Comparison of ENCODE assay signal across 12 cellular contexts in genomic region chr2:105796791-105797190, GRCh38. TPM values are rescaled to one million over a fixed set of nuclear protein-coding genes. Genes with fewer than 3 reads are reported as not detected.
DNase-seq lines count a peak whose midpoint lies in the region; ATAC-seq, FAIRE-seq and TF ChIP-seq lines count a peak whose summit lies in the region.
"Had no signal": no experiment of that assay in that cellular context is flagged by ENCODE, and none has a peak within 500 bp of the region (broad histone marks: within the 10 kb centered on the region; RNA-seq: fewer than 3 reads in every experiment).

No MANE protein-coding gene starts in this region.

- no peaks in the 10 kb centered on the region for H3K9me3 ChIP-seq in kidney (ENCODE audit: control insufficient read depth in 1 of 2, low read length in 2 of 2)
- H3K9me3 ChIP-seq: left lung, MG63, right lobe of liver had no signal

- peak overlapping the region in 6 of 7 donors; percentile 55 to 98 (median 78) for H3K27ac Mint-ChIP-seq in CD14-positive monocyte
- H3K27ac Mint-ChIP-seq in GM23338: no peak overlapping the region; the same call in 1 of the 2 replicates
- H3K27ac Mint-ChIP-seq in activated naive CD4-positive, alpha-beta T cell treated with anti-CD3 and anti-CD28 coated beads, Interleukin-2, amount 50 U/mL, for 72 hours: peak overlapping the region; percentile 94 to 99
- peak overlapping the region; percentile 91 to 93 for H3K27ac Mint-ChIP-seq in natural killer cell

- no peak overlapping the region for H2AFZ ChIP-seq in GM23338

- H4K20me1 ChIP-seq in GM23338 (replicated peaks; ENCODE audit: insufficient read depth): peaks cover 27% of the 10 kb centered on the region

- DNase-seq in CD14-positive monocyte (ENCODE audit: low spot score) (no peak), GM23338 (ENCODE audit: low spot score) (no peak), natural killer cell (no peak), kidney (no peak), DMS 273 treated with DMSO at 0.1 percent for 48 hours (lab: John Stamatoyannopoulos, UW) (no peak), D721Med (ENCODE audit: insufficient read length, low spot score) (no peak)
- DNase-seq in activated naive CD4-positive, alpha-beta T cell treated with anti-CD3 and anti-CD28 coated beads, Interleukin-2, amount 50 U/mL, for 72 hours (ENCODE audit: low spot score in 2 of 2): no peak
- DNase-seq: DMS153, left lung, right lobe of liver had no signal

- H3K79me2 ChIP-seq in GM23338 (replicated peaks; ENCODE audit: insufficient read depth): peaks cover 100% of the 10 kb centered on the region

- no peak overlapping the region for H3K9ac ChIP-seq in kidney (ENCODE audit: low read length in 2 of 2)

- no peak for FAIRE-seq in kidney (lab: Jason Lieb, UNC)
- no peak for FAIRE-seq in D721Med (lab: Jason Lieb, UNC)

- peaks cover 16% of the 10 kb centered on the region for H3K9me2 ChIP-seq in GM23338 (ENCODE audit: insufficient read depth)

- no peaks in the 10 kb centered on the region for H3K36me3 ChIP-seq in GM23338 (ENCODE audit: insufficient read depth)
- no peaks in the 10 kb centered on the region for H3K36me3 ChIP-seq in kidney (ENCODE audit: control insufficient read depth in 1 of 2, insufficient read depth in 2 of 2, low read length in 2 of 2)
- H3K36me3 ChIP-seq: left lung, MG63, right lobe of liver had no signal

- H3K4me1 Mint-ChIP-seq in CD14-positive monocyte (peaks cover 80% of the 10 kb centered on the region), GM23338 (peaks cover 66% of the 10 kb centered on the region), natural killer cell (peaks cover 88% of the 10 kb centered on the region in 2 donors)

- H3K36me3 Mint-ChIP-seq in CD14-positive monocyte (peaks cover 2% of the 10 kb centered on the region in 2 donors), GM23338 (ENCODE audit: low read depth) (peaks cover 9% of the 10 kb centered on the region; the same call in 1 of the 3 replicates), natural killer cell (no peaks in the 10 kb centered on the region)
- peaks cover 19 to 41% of the 10 kb centered on the region in 2 donors for H3K36me3 Mint-ChIP-seq in activated naive CD4-positive, alpha-beta T cell treated with anti-CD3 and anti-CD28 coated beads, Interleukin-2, amount 50 U/mL, for 72 hours

- intact Hi-C loops in CD14-positive monocyte (cut with micrococcal nuclease): loop anchor here in 1 of 2 donors (5.0 kb wide), 1 partner anchor 54 kb away; the partner anchor contains the start of gene NCK2
- intact Hi-C loops in natural killer cell (cut with micrococcal nuclease): loop anchor here (2.0 to 5.0 kb wide), 4 partner anchors 36 to 724 kb away; no protein-coding TSS in a partner anchor
- intact Hi-C loops in kidney (cut with DNase I): no loop called here

- peaks cover 33% of the 10 kb centered on the region for H3K4me1 ChIP-seq in GM23338 (ENCODE audit: insufficient read depth)
- peaks cover 0 to 20% of the 10 kb centered on the region in 2 donors for H3K4me1 ChIP-seq in kidney (ENCODE audit: control insufficient read depth in 1 of 2, insufficient read depth in 1 of 2, low read depth in 1 of 2, low read length in 2 of 2)

- TF ChIP-seq CTCF in CD14-positive monocyte (IDR thresholded peaks at IDR 0.05) (no peak), GM23338 (conservative IDR thresholded peaks at IDR 0.05; ENCODE audit: low read depth in 2 of 2) (no peak), natural killer cell (IDR thresholded peaks at IDR 0.05) (no peak), kidney (IDR thresholded peaks at IDR 0.05; ENCODE audit: borderline replicate concordance, extremely low read depth, insufficient read depth) (no peak), D721Med (IDR thresholded peaks at IDR 0.05; ENCODE audit: insufficient read depth, missing control alignments) (no peak)

- H3K4me2 ChIP-seq in GM23338: peak overlapping the region; percentile 41

- peak overlapping the region; percentile 76; the same call in 1 of the 2 replicates for H3K27ac ChIP-seq in GM23338 (ENCODE audit: low read depth)
- H3K27ac ChIP-seq in kidney (ENCODE audit: low read depth in 2 of 2, low read length in 2 of 2): no peak overlapping the region

- H3K4me3 Mint-ChIP-seq in CD14-positive monocyte (no peak overlapping the region), GM23338 (no peak overlapping the region), natural killer cell (peak overlapping the region; percentile 81)

- H3F3A ChIP-seq in GM23338 (replicated peaks; ENCODE audit: low read depth): no peaks in the 10 kb centered on the region

- ATAC-seq in GM23338: no peak
- peak; percentile 40 to 42 for ATAC-seq in activated naive CD4-positive, alpha-beta T cell treated with anti-CD3 and anti-CD28 coated beads, Interleukin-2, amount 50 U/mL, for 72 hours
- ATAC-seq in natural killer cell: peak in 2 of 3 donors; percentile 6 to 39
- ATAC-seq in HG03280 (IDR thresholded peaks at IDR 0.05; ENCODE audit: unreplicated experiment): no peak

- no peaks in the 10 kb centered on the region for H3K27me3 Mint-ChIP-seq in CD14-positive monocyte (ENCODE audit: low read depth in 3 of 3)
- H3K27me3 Mint-ChIP-seq in GM23338 (ENCODE audit: insufficient read depth, low read depth, poor library complexity): peaks cover 8% of the 10 kb centered on the region
- no peaks in the 10 kb centered on the region for H3K27me3 Mint-ChIP-seq in natural killer cell (ENCODE audit: low read depth in 2 of 2)

- no peaks in the 10 kb centered on the region for H3K9me3 Mint-ChIP-seq in CD14-positive monocyte
- no peaks in the 10 kb centered on the region for H3K9me3 Mint-ChIP-seq in GM23338
- H3K9me3 Mint-ChIP-seq in activated naive CD4-positive, alpha-beta T cell treated with anti-CD3 and anti-CD28 coated beads, Interleukin-2, amount 50 U/mL, for 72 hours: no peaks in the 10 kb centered on the region
- H3K9me3 Mint-ChIP-seq in natural killer cell: no peaks in the 10 kb centered on the region

- H3K27me3 ChIP-seq in GM23338 (ENCODE audit: insufficient read depth): no peaks in the 10 kb centered on the region
- H3K27me3 ChIP-seq: left lung, MG63, right lobe of liver had no signal

- H3K4me3 ChIP-seq in GM23338 (no peak overlapping the region), kidney (ENCODE audit: low read length in 2 of 2) (no peak overlapping the region)
- H3K4me3 ChIP-seq: left lung, MG63, right lobe of liver had no signal

TF ChIP-seq in GM23338, 12 proteins besides CTCF, POLR2A, EP300 and RAD21 (continues in another document):
- TF ChIP-seq STAT1 (IDR thresholded peaks at IDR 0.05; ENCODE audit: unreplicated experiment): no peak
- no peak for TF ChIP-seq EZH2phosphoT487 (IDR thresholded peaks at IDR 0.05; ENCODE audit: unreplicated experiment)

RNA-seq across cellular contexts. Expression of gene NCK2, which starts 52.1 kb away (rescaled TPM):
- polyA plus RNA-seq in CD14-positive monocyte: 1 to 10 TPM; 2.5 to 7.6 TPM
- total RNA-seq in GM23338 (2014; rRNA removed; shearing (Covaris generic)): 59.9 and 62.4 TPM in 2 replicates
- 26.9 and 28.4 TPM in 2 replicates for polyA plus RNA-seq in GM23338 (2016; fragmentation: Nextera tagmentation; extraction: Ambion mirVana)
- 10 to 100 TPM; 89.3 to 98.5 TPM for total RNA-seq in activated naive CD4-positive, alpha-beta T cell treated with anti-CD3 and anti-CD28 coated beads, Interleukin-2, amount 50 U/mL, for 72 hours
- total RNA-seq in natural killer cell: 10 to 100 TPM; 34.1 to 50.8 (median 43.0) TPM
- 52.9 TPM for total RNA-seq in kidney
- 22.8 TPM for polyA plus RNA-seq in kidney (ENCODE audit: insufficient read depth, low read depth, low replicate concordance)

Comparison
In these comparisons a context has a peak if more than half of its experiments do, and no peak if none do; other contexts are left out.
1. ATAC-seq: peak in activated naive CD4-positive, alpha-beta T cell treated with anti-CD3 and anti-CD28 coated beads, Interleukin-2, amount 50 U/mL, for 72 hours (2 of 2) and natural killer cell (2 of 3); none in GM23338 (single experiment) and HG03280 (single experiment).